In the genomic region with DNA sequence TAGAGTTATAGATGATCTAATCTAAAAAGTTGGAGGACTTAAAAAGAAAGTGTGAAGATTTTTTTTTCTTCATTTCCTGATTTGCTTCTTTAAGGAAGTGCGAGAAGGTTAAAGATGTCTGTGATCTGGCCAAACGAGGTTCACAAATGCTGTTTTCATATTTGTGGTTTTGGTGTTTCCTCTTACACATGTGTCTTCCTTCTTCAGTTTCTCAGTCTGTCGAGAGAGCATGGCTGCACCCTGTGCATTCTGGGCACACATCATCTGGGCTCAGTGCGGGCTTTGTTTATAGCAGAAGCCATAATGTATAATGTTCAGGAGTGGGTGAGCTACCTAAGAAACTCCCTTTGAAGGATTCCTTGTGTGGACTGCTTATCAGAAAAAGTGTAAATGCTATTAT, we compare ENCODE assay signal across 8 cellular contexts.
DNase-seq lines count a peak whose midpoint lies in the region; ATAC-seq, FAIRE-seq and TF ChIP-seq lines count a peak whose summit lies in the region.

No MANE protein-coding gene starts in this region.

- H3K4me3 ChIP-seq in heart left ventricle (no peak overlapping the region), small intestine (ENCODE audit: low read depth in 1 of 2, low read length in 2 of 2) (no peak overlapping the region)

- FAIRE-seq in small intestine (lab: Jason Lieb, UNC) = no peak

- H3K27ac ChIP-seq in heart left ventricle (peak overlapping the region in 1 of 12 donors; percentile 47), small intestine (ENCODE audit: low read depth in 1 of 2, low read length in 1 of 2) (peak overlapping the region in 1 of 2 donors; percentile 1)

- 43 to 62% (median 52%) methylated on average over 4 of the region's 4 CpGs for WGBS in heart left ventricle, 4 donors
- 15 to 20% (median 20%) methylated on average over 4 of the region's 4 CpGs for WGBS in small intestine, 3 donors

- peak overlapping the region; percentile 72 for H3K4me3 Mint-ChIP-seq in T-helper 1 cell treated with Interleukin-12 subunit alpha and Interleukin-12 subunit beta and Interleukin-4 antibody, amounts not matched to agents 30 μg/mL and 1 μg/mL, for 36 hours
- no peak overlapping the region for H3K4me3 Mint-ChIP-seq in MCF 10A (ENCODE audit: unreplicated experiment)

- no peaks in the 10 kb centered on the region for H3K27me3 Mint-ChIP-seq in T-helper 1 cell treated with Interleukin-12 subunit alpha and Interleukin-12 subunit beta and Interleukin-4 antibody, amounts not matched to agents 30 μg/mL and 1 μg/mL, for 36 hours (ENCODE audit: low read depth)
- H3K27me3 Mint-ChIP-seq in MCF 10A (ENCODE audit: insufficient read depth, unreplicated experiment) = no peaks in the 10 kb centered on the region

- TF ChIP-seq CTCF in heart left ventricle (IDR thresholded peaks at IDR 0.05) = no peak
- TF ChIP-seq CTCF in MCF 10A (IDR thresholded peaks at IDR 0.05; ENCODE audit: unreplicated experiment) = no peak

- intact Hi-C loops in heart left ventricle (cut with DNase I) = loop anchor here in 4 of 10 donors (10.0 kb wide), 3 partner anchors 196 to 266 kb away; a partner anchor contains a TSS
- intact Hi-C loops in cardiac septum (cut with DNase I) = loop anchor here (10.0 kb wide), 1 partner anchor 134 kb away; no protein-coding TSS in a partner anchor
- intact Hi-C loops in MCF 10A (cut with micrococcal nuclease) = no loop called here

- H3K27me3 ChIP-seq in heart left ventricle (no peaks in the 10 kb centered on the region), small intestine (ENCODE audit: control insufficient read depth in 2 of 2, insufficient read depth in 2 of 2, low read length in 2 of 2) (no peaks in the 10 kb centered on the region)

- no TSS peak for BruUV-seq in MCF 10A (replicated peaks; lab: Mats Ljungman, UMichigan)

- DNase-seq in heart left ventricle (no peak), cardiac septum (ENCODE audit: low spot score) (no peak), MCF 10A (ENCODE audit: unreplicated experiment) (peak; percentile 21), small intestine (peak; percentile 66), NCI-H2107 treated with DMSO at 0.1 percent for 48 hours (lab: John Stamatoyannopoulos, UW; ENCODE audit: unreplicated experiment) (no peak)

- CTCF ChIA-PET in MCF 10A (lab: Yijun Ruan, JAX) = no interaction called here

- H3K27ac Mint-ChIP-seq in T-helper 1 cell treated with Interleukin-12 subunit alpha and Interleukin-12 subunit beta and Interleukin-4 antibody, amounts not matched to agents 30 μg/mL and 1 μg/mL, for 36 hours = peak overlapping the region; percentile 80
- no peak overlapping the region for H3K27ac Mint-ChIP-seq in MCF 10A (ENCODE audit: low read depth, unreplicated experiment)

- no peak for TF ChIP-seq POLR2A in heart left ventricle (IDR thresholded peaks at IDR 0.05)

- no peaks in the 10 kb centered on the region for H3K9me3 Mint-ChIP-seq in T-helper 1 cell treated with Interleukin-12 subunit alpha and Interleukin-12 subunit beta and Interleukin-4 antibody, amounts not matched to agents 30 μg/mL and 1 μg/mL, for 36 hours
- H3K9me3 Mint-ChIP-seq in MCF 10A (ENCODE audit: unreplicated experiment) = no peaks in the 10 kb centered on the region

- peaks cover 0 to 29% (median 4%) of the 10 kb centered on the region in 12 donors for H3K4me1 ChIP-seq in heart left ventricle
- H3K4me1 ChIP-seq in small intestine (ENCODE audit: control insufficient read depth in 2 of 2, insufficient read depth in 1 of 2, low read depth in 1 of 2, low read length in 1 of 2) = peaks cover 2 to 6% of the 10 kb centered on the region in 2 donors

- no peaks in the 10 kb centered on the region for H3K9me3 ChIP-seq in heart left ventricle
- H3K9me3 ChIP-seq in small intestine (ENCODE audit: control insufficient read depth, low read depth) = no peaks in the 10 kb centered on the region

- peak in 3 of 4 donors; percentile 46 to 73 (median 72) for ATAC-seq in heart left ventricle
- peak; percentile 97 for ATAC-seq in HG03378 (IDR thresholded peaks at IDR 0.05; ENCODE audit: unreplicated experiment)
- no peak for ATAC-seq in GM19023 (IDR thresholded peaks at IDR 0.05; ENCODE audit: unreplicated experiment)

- POLR2A ChIA-PET in MCF 10A (lab: Yijun Ruan, JAX) = interaction anchor here (1.0 kb wide), 1 partner anchor 39 kb away, joined by 3 read pairs; no protein-coding TSS in a partner anchor

- H3K4me1 Mint-ChIP-seq in T-helper 1 cell treated with Interleukin-12 subunit alpha and Interleukin-12 subunit beta and Interleukin-4 antibody, amounts not matched to agents 30 μg/mL and 1 μg/mL, for 36 hours (ENCODE audit: low read depth) = peaks cover 25% of the 10 kb centered on the region
- H3K4me1 Mint-ChIP-seq in MCF 10A (ENCODE audit: insufficient read depth, unreplicated experiment) = peaks cover 8% of the 10 kb centered on the region

- peaks cover 4% of the 10 kb centered on the region for H3K36me3 Mint-ChIP-seq in T-helper 1 cell treated with Interleukin-12 subunit alpha and Interleukin-12 subunit beta and Interleukin-4 antibody, amounts not matched to agents 30 μg/mL and 1 μg/mL, for 36 hours (ENCODE audit: low read depth)
- peaks cover 6% of the 10 kb centered on the region for H3K36me3 Mint-ChIP-seq in MCF 10A (ENCODE audit: insufficient read depth, unreplicated experiment)

- no peaks in the 10 kb centered on the region for H3K36me3 ChIP-seq in heart left ventricle
- H3K36me3 ChIP-seq in small intestine (ENCODE audit: control insufficient read depth in 2 of 2, insufficient read depth in 2 of 2, low read length in 2 of 2) = no peaks in the 10 kb centered on the region

Comparison
In these comparisons a context has a peak if more than half of its experiments do, and no peak if none do; other contexts are left out.
1. DNase-seq: peak in MCF 10A (single experiment) and small intestine (single experiment); none in heart left ventricle (0 of 5), cardiac septum (single experiment) and NCI-H2107 treated with DMSO at 0.1 percent for 48 hours (single experiment).